Comparison of ENCODE assay signal across 14 cellular contexts in genomic region chr3:46405301-46406079, GRCh38. TPM values are rescaled to one million over a fixed set of nuclear protein-coding genes. Genes with fewer than 3 reads are reported as not detected.
A peak's percentile ranks its signal among the peaks of the same experiment; 100 is the strongest.
DNase-seq lines count a peak whose midpoint lies in the region; ATAC-seq, FAIRE-seq and TF ChIP-seq lines count a peak whose summit lies in the region.
"Had no signal": no experiment of that assay in that cellular context is flagged by ENCODE, and none has a peak within 500 bp of the region (broad histone marks: within the 10 kb centered on the region; RNA-seq: fewer than 3 reads in every experiment).

No MANE protein-coding gene starts in this region.

- no peak overlapping the region for H3K4me2 ChIP-seq in astrocyte (ENCODE audit: low read length)
- H3K4me2 ChIP-seq: neural progenitor cell had no signal

- no peaks in the 10 kb centered on the region for H3K27me3 ChIP-seq in CD4-positive, alpha-beta T cell (ENCODE audit: control insufficient read depth, insufficient read depth, low read length)
- H3K27me3 ChIP-seq in astrocyte (ENCODE audit: insufficient read depth, low read length) (peaks cover 2% of the 10 kb centered on the region), gastrocnemius medialis (no peaks in the 10 kb centered on the region), Caco-2 (replicated peaks; ENCODE audit: control insufficient read depth, insufficient read depth, low read length) (no peaks in the 10 kb centered on the region)
- H3K27me3 ChIP-seq: neural progenitor cell had no signal

- peak overlapping the region; percentile 13 for H3K27ac Mint-ChIP-seq in CD4-positive, alpha-beta T cell
- H3K27ac Mint-ChIP-seq in astrocyte (ENCODE audit: unreplicated experiment) (no peak overlapping the region), Caco-2 (ENCODE audit: unreplicated experiment) (no peak overlapping the region)
- H3K27ac Mint-ChIP-seq: neural progenitor cell had no signal

- H3K9me3 Mint-ChIP-seq in CD4-positive, alpha-beta T cell, result no peaks in the 10 kb centered on the region
- H3K9me3 Mint-ChIP-seq in astrocyte (ENCODE audit: unreplicated experiment), result peaks cover 3% of the 10 kb centered on the region
- no peaks in the 10 kb centered on the region for H3K9me3 Mint-ChIP-seq in Caco-2 (ENCODE audit: unreplicated experiment)
- H3K9me3 Mint-ChIP-seq: neural progenitor cell had no signal

- no peak overlapping the region for H3K4me3 ChIP-seq in astrocyte (ENCODE audit: insufficient read depth, low read depth, low read length)
- peak overlapping the region; percentile 18 to 41 for H3K4me3 ChIP-seq in kidney (ENCODE audit: low read length in 2 of 2)
- H3K4me3 ChIP-seq in gastrocnemius medialis, result no peak overlapping the region
- no peak overlapping the region for H3K4me3 ChIP-seq in Caco-2 (ENCODE audit: low read depth, low read length)
- H3K4me3 ChIP-seq: neural progenitor cell had no signal

- peaks cover 27% of the 10 kb centered on the region for H3K4me1 Mint-ChIP-seq in CD4-positive, alpha-beta T cell (ENCODE audit: low read depth)
- peaks cover 26% of the 10 kb centered on the region for H3K4me1 Mint-ChIP-seq in astrocyte (ENCODE audit: low read depth, unreplicated experiment)
- H3K4me1 Mint-ChIP-seq in Caco-2 (ENCODE audit: low read depth, unreplicated experiment), result peaks cover 21% of the 10 kb centered on the region

- H3K27me3 Mint-ChIP-seq in CD4-positive, alpha-beta T cell, result no peaks in the 10 kb centered on the region
- H3K27me3 Mint-ChIP-seq in astrocyte (ENCODE audit: low read depth, unreplicated experiment), result no peaks in the 10 kb centered on the region
- no peaks in the 10 kb centered on the region for H3K27me3 Mint-ChIP-seq in Caco-2 (ENCODE audit: insufficient read depth, unreplicated experiment)

- H3K79me2 ChIP-seq in astrocyte (ENCODE audit: insufficient read depth, low read length), result no peaks in the 10 kb centered on the region

- CTCF ChIA-PET in CD4-positive, alpha-beta T cell (lab: Charles Lee), result no interaction called here
- CTCF ChIA-PET in Caco-2 (lab: Charles Lee), result interaction anchor here (0.7 kb wide), 1 partner anchor 153 kb away, joined by 3 read pairs; no protein-coding TSS in a partner anchor

- H4K20me1 ChIP-seq in astrocyte (ENCODE audit: insufficient read depth, low read length), result no peaks in the 10 kb centered on the region

- no peak overlapping the region for H3K27ac ChIP-seq in CD4-positive, alpha-beta T cell (ENCODE audit: low read depth, low read length)
- H3K27ac ChIP-seq in astrocyte (ENCODE audit: low read depth, low read length) (no peak overlapping the region), kidney (ENCODE audit: low read depth in 2 of 2, low read length in 2 of 2) (peak overlapping the region; percentile 58 to 90), gastrocnemius medialis (peak overlapping the region; percentile 77 to 86 (median 78))
- H3K27ac ChIP-seq: neural progenitor cell had no signal

- intact Hi-C loops in CD4-positive, alpha-beta T cell (cut with DNase I, micrococcal nuclease), result no loop called here
- intact Hi-C loops in kidney (cut with DNase I) (no loop called here), gastrocnemius medialis (cut with DNase I; ENCODE audit: low total_unique reads) (no loop called here), Caco-2 (cut with micrococcal nuclease; ENCODE audit: unreplicated experiment) (no loop called here)

- no peak for TF ChIP-seq POLR2A in gastrocnemius medialis (IDR thresholded peaks at IDR 0.05)

- peaks cover 29% of the 10 kb centered on the region for H3K4me1 ChIP-seq in astrocyte (ENCODE audit: insufficient read depth, low read length)
- H3K4me1 ChIP-seq in kidney (ENCODE audit: control insufficient read depth in 1 of 2, insufficient read depth in 1 of 2, low read depth in 1 of 2, low read length in 2 of 2), result peaks cover 9 to 15% of the 10 kb centered on the region in 2 donors
- H3K4me1 ChIP-seq in gastrocnemius medialis, result peaks cover 14 to 21% of the 10 kb centered on the region in 2 donors
- H3K4me1 ChIP-seq in Caco-2, result peaks cover 17% of the 10 kb centered on the region
- H3K4me1 ChIP-seq: neural progenitor cell had no signal

- H3K36me3 ChIP-seq in astrocyte (ENCODE audit: insufficient read depth, low read length) (no peaks in the 10 kb centered on the region), kidney (ENCODE audit: control insufficient read depth in 1 of 2, insufficient read depth in 2 of 2, low read length in 2 of 2) (no peaks in the 10 kb centered on the region), gastrocnemius medialis (no peaks in the 10 kb centered on the region), Caco-2 (ENCODE audit: control insufficient read depth, insufficient read depth, low read length) (no peaks in the 10 kb centered on the region)
- H3K36me3 ChIP-seq: neural progenitor cell had no signal

- BruUV-seq in Caco-2 (replicated peaks; lab: Mats Ljungman, UMichigan), result no TSS peak

- H3K36me3 Mint-ChIP-seq in CD4-positive, alpha-beta T cell (ENCODE audit: low read depth), result no peaks in the 10 kb centered on the region
- no peaks in the 10 kb centered on the region for H3K36me3 Mint-ChIP-seq in astrocyte (ENCODE audit: low read depth, unreplicated experiment)
- no peaks in the 10 kb centered on the region for H3K36me3 Mint-ChIP-seq in Caco-2 (ENCODE audit: insufficient read depth, unreplicated experiment)
- H3K36me3 Mint-ChIP-seq: neural progenitor cell had no signal

- no peak for TF ChIP-seq CTCF in CD4-positive, alpha-beta T cell (IDR thresholded peaks at IDR 0.05)
- TF ChIP-seq CTCF in astrocyte (IDR thresholded peaks at IDR 0.05; ENCODE audit: insufficient read depth, low read depth, low read length), result no peak
- no peak for TF ChIP-seq CTCF in kidney (IDR thresholded peaks at IDR 0.05; ENCODE audit: borderline replicate concordance, extremely low read depth, insufficient read depth)
- TF ChIP-seq CTCF in gastrocnemius medialis (IDR thresholded peaks at IDR 0.05 in 4 of 5, conservative IDR thresholded peaks at IDR 0.05 in 1 of 5), result no peak
- TF ChIP-seq CTCF in Caco-2 (IDR thresholded peaks at IDR 0.05; ENCODE audit: insufficient read depth in 1 of 2, low read depth in 1 of 2, low read length in 1 of 2, severe bottlenecking in 1 of 2, unreplicated experiment in 1 of 2), result no peak
- no peak for TF ChIP-seq CTCF in D721Med (IDR thresholded peaks at IDR 0.05; ENCODE audit: insufficient read depth, missing control alignments)

- no peak overlapping the region for H3K4me3 Mint-ChIP-seq in CD4-positive, alpha-beta T cell
- H3K4me3 Mint-ChIP-seq in astrocyte (ENCODE audit: unreplicated experiment) (no peak overlapping the region), Caco-2 (ENCODE audit: unreplicated experiment) (no peak overlapping the region)
- H3K4me3 Mint-ChIP-seq: neural progenitor cell had no signal

- ATAC-seq in CD4-positive, alpha-beta T cell (ENCODE audit: poor library complexity), result no peak
- ATAC-seq in gastrocnemius medialis, result no peak

- FAIRE-seq in astrocyte (lab: Jason Lieb, UNC) (no peak), kidney (lab: Jason Lieb, UNC) (no peak), D721Med (lab: Jason Lieb, UNC) (no peak)
- FAIRE-seq: frontal cortex, RCC 7860 had no signal

- no peaks in the 10 kb centered on the region for H3K9me3 ChIP-seq in CD4-positive, alpha-beta T cell (ENCODE audit: control insufficient read depth, low read length)
- no peaks in the 10 kb centered on the region for H3K9me3 ChIP-seq in astrocyte (ENCODE audit: insufficient read depth, low read depth, low read length)
- no peaks in the 10 kb centered on the region for H3K9me3 ChIP-seq in kidney (ENCODE audit: control insufficient read depth in 1 of 2, low read length in 2 of 2)
- no peaks in the 10 kb centered on the region for H3K9me3 ChIP-seq in gastrocnemius medialis
- H3K9me3 ChIP-seq in Caco-2, result no peaks in the 10 kb centered on the region

- POLR2A ChIA-PET in CD4-positive, alpha-beta T cell (lab: Charles Lee), result no interaction called here
- POLR2A ChIA-PET in Caco-2 (lab: Charles Lee), result no interaction called here

- H3K9ac ChIP-seq in astrocyte (ENCODE audit: low read length) (no peak overlapping the region), kidney (ENCODE audit: low read length in 2 of 2) (no peak overlapping the region)
- H3K9ac ChIP-seq: neural progenitor cell had no signal

- no peak for DNase-seq in CD4-positive, alpha-beta T cell
- DNase-seq in astrocyte (ENCODE audit: low read depth) (no peak), kidney (no peak), gastrocnemius medialis (no peak), Caco-2 (no peak), glomerular visceral epithelial cell (ENCODE audit: extremely low spot score) (no peak), D721Med (ENCODE audit: insufficient read length, low spot score) (no peak)
- no peak for DNase-seq in activated naive CD4-positive, alpha-beta T cell treated with Interleukin-2 at 50 U/mL for 16 hours
- DNase-seq: activated CD4-positive, alpha-beta T cell treated with anti-CD3 and anti-CD28 coated beads for 1 hour; activated naive CD8-positive, alpha-beta T cell treated with anti-CD3 and anti-CD28 coated beads, Interleukin-2, amount 10 ng/mL, durations not matched to agents 7 days and 5 days had no signal

- in situ Hi-C loops in gastrocnemius medialis (cut with MboI; ENCODE audit: low sequenced_read_pairs in 4 of 4), result no loop called here

- peak overlapping the region; percentile 53 for H2AFZ ChIP-seq in astrocyte (ENCODE audit: low read depth, low read length)
- H2AFZ ChIP-seq: neural progenitor cell had no signal

RNA-seq across cellular contexts. Expression of gene CCRL2, which starts 1.6 kb away (rescaled TPM):
- 1 to 10 TPM; 4.3 to 4.5 TPM for total RNA-seq in CD4-positive, alpha-beta T cell
- total RNA-seq in astrocyte (0.17 TPM in 1 of 2 replicates, not detected in the other), kidney (2.8 TPM), gastrocnemius medialis (1 to 10 TPM in 2 of 4 donors, under 1 TPM in 2; 0.29 to 2.5 (median 1.7) TPM), Caco-2 (2022) (0.44 and 1.0 TPM in 2 replicates)
- 2.1 TPM for polyA plus RNA-seq in kidney (ENCODE audit: insufficient read depth, low read depth, low replicate concordance)

RNA-seq across cellular contexts. Expression of gene CCR5, which starts 34.7 kb away (rescaled TPM):
- total RNA-seq in CD4-positive, alpha-beta T cell, result 1 to 10 TPM; 1.1 to 1.4 TPM
- total RNA-seq in astrocyte (not detected in 2 replicates), kidney (4.4 TPM), gastrocnemius medialis (under 1 TPM in 3 of 4 donors, not detected in 1; 0.07 to 0.20 (median 0.10) TPM), Caco-2 (2022) (not detected in 2 replicates)
- 0.32 TPM for polyA plus RNA-seq in kidney (ENCODE audit: insufficient read depth, low read depth, low replicate concordance)
- total RNA-seq: M059J had no signal

RNA-seq across cellular contexts. Expression of gene CCR2, which starts 51.6 kb away (rescaled TPM):
- 1 to 10 TPM in 1 of 2 experiments, under 1 TPM in 1; 0.99 to 1.0 TPM for total RNA-seq in CD4-positive, alpha-beta T cell
- total RNA-seq in astrocyte (not detected in 2 replicates), kidney (8.1 TPM), gastrocnemius medialis (1 to 10 TPM in 1 of 4 donors, under 1 TPM in 3; 0.15 to 1.4 (median 0.80) TPM), Caco-2 (2022) (not detected in 2 replicates)
- 0.62 TPM for polyA plus RNA-seq in kidney (ENCODE audit: insufficient read depth, low read depth, low replicate concordance)

RNA-seq across cellular contexts. Expression of gene LTF, which starts 59.2 kb away (rescaled TPM):
- not detected for total RNA-seq in CD4-positive, alpha-beta T cell
- total RNA-seq in astrocyte (not detected in 2 replicates), kidney (1,823 TPM), gastrocnemius medialis (1 to 10 TPM in 2 of 4 donors, under 1 TPM in 2; 0.62 to 5.1 (median 1.1) TPM), Caco-2 (2022) (not detected in 2 replicates)
- 34.7 TPM for polyA plus RNA-seq in kidney (ENCODE audit: insufficient read depth, low read depth, low replicate concordance)
- total RNA-seq: activated naive CD8-positive, alpha-beta T cell treated with anti-CD3 and anti-CD28 coated beads, Interleukin-2, amount 10 ng/mL, durations not matched to agents 7 days and 5 days had no signal

Comparison
In these comparisons a context has a peak if more than half of its experiments do, and no peak if none do; other contexts are left out.
1. H3K27ac ChIP-seq: peak in kidney (2 of 2) and gastrocnemius medialis (4 of 4); none in CD4-positive, alpha-beta T cell (single experiment) and astrocyte (single experiment).
2. H3K4me3 ChIP-seq: peak in kidney (2 of 2); none in astrocyte (single experiment), gastrocnemius medialis (0 of 4) and Caco-2 (single experiment).